In the genomic region with DNA sequence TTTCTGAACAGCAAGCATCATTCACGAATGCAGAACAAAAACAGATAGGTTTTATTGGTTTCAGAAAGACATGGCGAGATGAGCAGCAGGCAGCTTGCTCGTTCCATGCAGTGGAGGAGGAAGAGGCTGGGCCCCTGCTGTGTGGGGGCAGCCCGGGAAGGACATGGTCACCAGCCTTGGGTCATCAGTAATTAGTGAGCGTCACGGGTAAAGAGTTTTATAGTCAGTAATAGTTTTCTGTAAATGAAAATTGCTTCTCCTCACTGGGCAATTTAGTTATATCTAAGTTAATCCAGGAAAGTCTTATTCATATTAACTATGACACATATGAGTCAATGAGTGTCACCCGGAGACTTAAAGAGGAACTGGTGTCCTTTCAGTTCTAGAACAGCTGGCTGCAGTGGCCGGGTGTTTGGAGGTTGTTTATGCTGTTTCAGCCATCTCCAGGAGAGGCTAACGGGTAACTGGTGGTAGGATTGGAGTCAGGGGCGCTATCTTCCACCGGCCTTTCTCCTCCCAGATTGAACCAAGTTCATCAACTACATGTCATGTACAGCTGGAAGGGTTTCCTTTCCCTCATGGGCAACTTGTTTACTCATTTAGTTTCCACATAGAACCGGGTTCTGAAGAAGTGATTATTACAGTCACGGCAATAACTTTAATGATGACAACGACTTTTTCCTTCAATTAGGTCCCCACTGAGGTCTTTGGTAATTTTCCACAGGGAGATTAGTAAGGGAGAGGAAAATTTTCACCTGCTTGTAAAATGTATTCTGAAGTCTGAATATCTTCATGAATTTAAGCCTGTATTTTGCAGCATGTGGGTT, we compare ENCODE assay signal across 8 cellular contexts. TPM values are rescaled to one million over a fixed set of nuclear protein-coding genes. Genes with fewer than 3 reads are reported as not detected.
DNase-seq lines count a peak whose midpoint lies in the region; ATAC-seq and TF ChIP-seq lines count a peak whose summit lies in the region.

No MANE protein-coding gene starts in this region.

- H3K27me3 Mint-ChIP-seq in naive thymus-derived CD4-positive, alpha-beta T cell = peaks cover 24 to 39% (median 30%) of the 10 kb centered on the region in 5 donors

- TF ChIP-seq EP300 in tibial nerve (IDR thresholded peaks at IDR 0.05) (no peak), gastroesophageal sphincter (IDR thresholded peaks at IDR 0.05) (no peak)

- DNase-seq in NOMO-1 (lab: John Stamatoyannopoulos, UW; ENCODE audit: unreplicated experiment in 2 of 2) (peak; percentile 31 to 72), G401 (ENCODE audit: low spot score) (no peak), tibial nerve (ENCODE audit: low spot score in 2 of 2) (no peak), RWPE1 (ENCODE audit: low spot score) (no peak)
- no peak for DNase-seq in naive thymus-derived CD4-positive, alpha-beta T cell

- POLR2A ChIA-PET in naive thymus-derived CD4-positive, alpha-beta T cell (lab: Charles Lee) = no interaction called here
- POLR2A ChIA-PET in RWPE1 (lab: Yijun Ruan, JAX; ENCODE audit: low non-redundant PET) = no interaction called here

- intact Hi-C loops in naive thymus-derived CD4-positive, alpha-beta T cell (cut with micrococcal nuclease) = no loop called here

- H3K36me3 ChIP-seq in naive thymus-derived CD4-positive, alpha-beta T cell (ENCODE audit: control insufficient read depth in 2 of 3, insufficient read depth in 3 of 3, low read length in 3 of 3) = no peaks in the 10 kb centered on the region
- no peaks in the 10 kb centered on the region for H3K36me3 ChIP-seq in tibial nerve
- no peaks in the 10 kb centered on the region for H3K36me3 ChIP-seq in gastroesophageal sphincter

- TF ChIP-seq POLR2A in tibial nerve (IDR thresholded peaks at IDR 0.05) (no peak), gastroesophageal sphincter (IDR thresholded peaks at IDR 0.05) (no peak)

- H3K4me1 ChIP-seq in naive thymus-derived CD4-positive, alpha-beta T cell (ENCODE audit: control insufficient read depth in 2 of 2, insufficient read depth in 2 of 2, low read length in 2 of 2) = no peaks in the 10 kb centered on the region
- H3K4me1 ChIP-seq in tibial nerve = no peaks in the 10 kb centered on the region
- H3K4me1 ChIP-seq in gastroesophageal sphincter = no peaks in the 10 kb centered on the region

- 71% methylated on average over 14 of the region's 14 CpGs for WGBS in tibial nerve, 2 donors
- 61 to 90% methylated on average over 12 to 13 of the region's 14 CpGs for WGBS in gastroesophageal sphincter (ENCODE audit: low coverage in 1 of 2), 2 donors

- CTCF ChIA-PET in naive thymus-derived CD4-positive, alpha-beta T cell (lab: Charles Lee) = interaction anchor here (0.7 kb wide), 1 partner anchor 19 kb away, joined by 4 read pairs; no protein-coding TSS in a partner anchor
- CTCF ChIA-PET in RWPE1 (lab: Yijun Ruan, JAX) = interaction anchor here (0.5 to 1.2 kb wide), 3 partner anchors 8 to 189 kb away, joined by 4 to 7 read pairs (median 4); no protein-coding TSS in a partner anchor

- peak overlapping the region in 1 of 9 donors; percentile 37 for H3K27ac Mint-ChIP-seq in naive thymus-derived CD4-positive, alpha-beta T cell

- H3K27me3 ChIP-seq in naive thymus-derived CD4-positive, alpha-beta T cell (ENCODE audit: control insufficient read depth in 2 of 2, insufficient read depth in 2 of 2, low read length in 2 of 2) = no peaks in the 10 kb centered on the region
- H3K27me3 ChIP-seq in tibial nerve = peaks cover 0 to 8% of the 10 kb centered on the region in 2 donors
- no peaks in the 10 kb centered on the region for H3K27me3 ChIP-seq in gastroesophageal sphincter

- no peaks in the 10 kb centered on the region for H3K9me3 ChIP-seq in naive thymus-derived CD4-positive, alpha-beta T cell (ENCODE audit: control insufficient read depth in 2 of 3, low read length in 3 of 3)
- H3K9me3 ChIP-seq in tibial nerve (no peaks in the 10 kb centered on the region), gastroesophageal sphincter (no peaks in the 10 kb centered on the region)

- no peak overlapping the region for H3K27ac ChIP-seq in naive thymus-derived CD4-positive, alpha-beta T cell (ENCODE audit: low read depth, low read length)
- peak overlapping the region in 1 of 4 donors; percentile 15 for H3K27ac ChIP-seq in tibial nerve
- no peak overlapping the region for H3K27ac ChIP-seq in gastroesophageal sphincter
- H3K27ac ChIP-seq in RWPE1 = no peak overlapping the region

- no peak for TF ChIP-seq CTCF in tibial nerve (IDR thresholded peaks at IDR 0.05)
- TF ChIP-seq CTCF in gastroesophageal sphincter (IDR thresholded peaks at IDR 0.05) = no peak
- TF ChIP-seq CTCF in RWPE1 (conservative IDR thresholded peaks at IDR 0.05; ENCODE audit: low read depth) = no peak

- no peak overlapping the region for H3K4me3 ChIP-seq in naive thymus-derived CD4-positive, alpha-beta T cell (ENCODE audit: low read length)
- H3K4me3 ChIP-seq in tibial nerve (no peak overlapping the region), gastroesophageal sphincter (no peak overlapping the region)

- H3K4me3 Mint-ChIP-seq in naive thymus-derived CD4-positive, alpha-beta T cell = no peak overlapping the region

- H3K36me3 Mint-ChIP-seq in naive thymus-derived CD4-positive, alpha-beta T cell = no peaks in the 10 kb centered on the region

- in situ Hi-C loops in G401 (cut with HindIII; ENCODE audit: low sequenced_read_pairs) = no loop called here

- H3K9me3 Mint-ChIP-seq in naive thymus-derived CD4-positive, alpha-beta T cell = peaks cover 0 to 4% (median 0%) of the 10 kb centered on the region in 11 donors

- peaks cover 0 to 5% (median 0%) of the 10 kb centered on the region in 7 donors for H3K4me1 Mint-ChIP-seq in naive thymus-derived CD4-positive, alpha-beta T cell

- peak; percentile 87 for ATAC-seq in GM19025 (IDR thresholded peaks at IDR 0.05; ENCODE audit: low read depth, unreplicated experiment)
- ATAC-seq in HG02623 (IDR thresholded peaks at IDR 0.05; ENCODE audit: unreplicated experiment) = peak; percentile 90
- ATAC-seq in naive thymus-derived CD4-positive, alpha-beta T cell = peak; percentile 50
- ATAC-seq in gastroesophageal sphincter = no peak

RNA-seq across cellular contexts. Expression of a gene that starts 34.6 kb away (rescaled TPM):
- total RNA-seq in naive thymus-derived CD4-positive, alpha-beta T cell = 1 to 10 TPM in 4 of 5 experiments, under 1 TPM in 1; 0.15 to 1.5 (median 1.3) TPM
- under 1 TPM; 0.55 to 0.91 TPM for polyA plus RNA-seq in naive thymus-derived CD4-positive, alpha-beta T cell
- 3.6 and 9.5 TPM in 2 replicates for total RNA-seq in G401 (2014; rRNA removed; shearing (Covaris generic))
- 10 to 100 TPM in 1 of 4 donors, 1 to 10 TPM in 3; 5.4 to 15.1 (median 7.6) TPM for total RNA-seq in tibial nerve
- total RNA-seq in gastroesophageal sphincter = 1 to 10 TPM; 5.8 to 9.8 (median 6.7) TPM

Comparison
In these comparisons a context has a peak if more than half of its experiments do, and no peak if none do; other contexts are left out.
1. DNase-seq: peak in NOMO-1 (2 of 2); none in naive thymus-derived CD4-positive, alpha-beta T cell (0 of 9), G401 (single experiment), tibial nerve (0 of 2) and RWPE1 (single experiment).